Comparison of ENCODE assay signal across 8 cellular contexts in the genomic region with DNA sequence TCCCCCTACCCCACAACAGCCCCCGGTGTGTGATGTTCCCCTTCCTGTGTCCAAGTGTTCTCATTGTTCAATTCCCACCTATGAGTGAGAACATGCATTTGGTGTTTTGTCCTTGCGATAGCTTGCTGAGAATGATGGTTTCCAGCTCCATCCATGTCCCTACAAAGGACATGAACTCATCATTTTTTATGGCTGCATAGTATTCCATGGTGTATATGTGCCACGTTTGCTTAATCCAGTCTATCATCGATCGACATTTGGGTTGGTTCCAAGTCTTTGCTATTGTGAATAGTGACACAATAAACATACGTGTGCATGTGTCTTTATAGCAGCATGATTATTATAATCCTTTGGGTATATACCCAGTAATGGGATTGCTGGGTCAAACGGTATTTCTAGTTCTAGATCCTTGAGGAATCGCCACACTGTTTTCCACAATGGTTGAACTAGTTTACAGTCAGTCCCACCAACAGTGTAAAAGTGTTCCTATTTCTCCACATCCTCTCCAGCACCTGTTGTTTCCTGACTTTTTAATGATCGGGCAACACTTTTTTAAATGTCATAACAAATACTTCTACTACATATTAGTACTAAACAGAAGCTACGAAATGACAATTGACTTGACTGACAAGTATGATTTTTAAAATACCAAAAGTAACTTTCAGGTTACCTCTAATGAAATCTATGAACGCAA. TPM values are rescaled to one million over a fixed set of nuclear protein-coding genes. Genes with fewer than 3 reads are reported as not detected.
DNase-seq lines count a peak whose midpoint lies in the region; ATAC-seq, FAIRE-seq and TF ChIP-seq lines count a peak whose summit lies in the region.
"Not testable (repeated sequence)": the region's sequence is repeated elsewhere in the genome, so short reads cannot be mapped to it uniquely, and the experiment has no call there.

No MANE protein-coding gene starts in this region.

- FAIRE-seq in K562 (lab: Jason Lieb, UNC); endothelial cell of umbilical vein (lab: Jason Lieb, UNC): not testable (repeated sequence)

- dilution Hi-C loops in endothelial cell of umbilical vein (cut with MboI; ENCODE audit: extremely low pct_ligation_motif_present, low sequenced_read_pairs), result not testable (repeated sequence)

- H3K36me3 Mint-ChIP-seq in activated T-cell treated with anti-CD3 and anti-CD28 coated beads, Interleukin-2, amount 50 U/mL, for 24 hours (ENCODE audit: low read depth), result peaks cover 65% of the 10 kb centered on the region
- peaks cover 3 to 24% (median 7%) of the 10 kb centered on the region in 3 donors for H3K36me3 Mint-ChIP-seq in immature natural killer cell
- H3K36me3 Mint-ChIP-seq in neural crest cell (ENCODE audit: low read depth), result peaks cover 25% of the 10 kb centered on the region

- H3K36me3 ChIP-seq in DND-41 (ENCODE audit: insufficient read depth, low read length) (peaks cover 42% of the 10 kb centered on the region), SU-DHL-6 (ENCODE audit: low read length) (peaks cover 19% of the 10 kb centered on the region; the same call in 1 of the 2 replicates), K562 (ENCODE audit: control insufficient read depth, insufficient read depth, low read length) (peaks cover 36% of the 10 kb centered on the region), subcutaneous abdominal adipose tissue (ENCODE audit: control insufficient read depth in 5 of 5, insufficient read depth in 5 of 5, low read length in 5 of 5) (peaks cover 3 to 14% (median 3%) of the 10 kb centered on the region in 5 donors)
- H3K36me3 ChIP-seq in endothelial cell of umbilical vein (ENCODE audit: control insufficient read depth in 2 of 2, extremely low read depth in 1 of 2, insufficient read depth in 2 of 2, low read length in 2 of 2), result not testable (repeated sequence)

- H2AFZ ChIP-seq in DND-41 (ENCODE audit: low read depth, low read length); SU-DHL-6 (ENCODE audit: low read depth, low read length, severe bottlenecking); K562 (ENCODE audit: low read depth, low read length); endothelial cell of umbilical vein (ENCODE audit: low read depth, low read length): not testable (repeated sequence)

- not testable (repeated sequence) for H3K27ac ChIP-seq in DND-41 (ENCODE audit: low read length); SU-DHL-6 (ENCODE audit: low read depth, low read length); K562 (ENCODE audit: extremely low read depth, low read depth, low read length); endothelial cell of umbilical vein (ENCODE audit: insufficient read depth, low read depth, low read length)
- peak overlapping the region; percentile 99 for H3K27ac ChIP-seq in subcutaneous abdominal adipose tissue (ENCODE audit: low read depth, low read length)

- H3K79me2 ChIP-seq in DND-41 (ENCODE audit: insufficient read depth, low read length) (peaks cover 82% of the 10 kb centered on the region), SU-DHL-6 (ENCODE audit: insufficient read depth, low read length) (peaks cover 76% of the 10 kb centered on the region), K562 (ENCODE audit: control insufficient read depth, insufficient read depth, low read length) (peaks cover 69% of the 10 kb centered on the region), endothelial cell of umbilical vein (ENCODE audit: control insufficient read depth, insufficient read depth, low read length) (peaks cover 72% of the 10 kb centered on the region)

- H3K9ac ChIP-seq in DND-41 (ENCODE audit: low read depth, low read length); SU-DHL-6 (ENCODE audit: low read length); K562 (ENCODE audit: insufficient read depth in 1 of 2, low read depth in 2 of 2, low read length in 2 of 2); endothelial cell of umbilical vein (replicated peaks; ENCODE audit: extremely low read depth, insufficient read depth, low read length); subcutaneous abdominal adipose tissue (ENCODE audit: low read length in 5 of 5): not testable (repeated sequence)

- WGBS in K562 (ENCODE audit: insufficient coverage, low coverage, missing lambda C conversion rate), result 94% methylated on average over 9 of the region's 11 CpGs

- CTCF ChIA-PET in K562 (lab: Yijun Ruan, JAX; ENCODE audit: low intra/inter-chr PET ratio), result interaction anchor here (0.5 kb wide), 1 partner anchor 10 kb away, joined by 3 read pairs; no protein-coding TSS in a partner anchor
- CTCF ChIA-PET in endothelial cell of umbilical vein (lab: Charles Lee), result not testable (repeated sequence)

- TF ChIP-seq RAD21 in K562 (CRISPR knock-in tag; conservative IDR thresholded peaks at IDR 0.05 in 1 of 2, IDR thresholded peaks at IDR 0.05 in 1 of 2), result not testable (repeated sequence)

- H3K27me3 Mint-ChIP-seq in activated T-cell treated with anti-CD3 and anti-CD28 coated beads, Interleukin-2, amount 50 U/mL, for 24 hours; neural crest cell (ENCODE audit: low read depth): not testable (repeated sequence)
- peaks cover 14 to 16% (median 15%) of the 10 kb centered on the region in 3 donors for H3K27me3 Mint-ChIP-seq in immature natural killer cell (ENCODE audit: low read depth in 3 of 3)

- not testable (repeated sequence) for H3K27ac Mint-ChIP-seq in activated T-cell treated with anti-CD3 and anti-CD28 coated beads, Interleukin-2, amount 50 U/mL, for 24 hours; neural crest cell (ENCODE audit: unreplicated experiment)
- H3K27ac Mint-ChIP-seq in immature natural killer cell, result peak overlapping the region in 5 of 6 donors; percentile 5 to 61 (median 17)

- BruUV-seq in K562 (replicated peaks; lab: Mats Ljungman, UMichigan); endothelial cell of umbilical vein (replicated peaks; lab: Mats Ljungman, UMichigan): not testable (repeated sequence)

- TF ChIP-seq CTCF in DND-41 (IDR thresholded peaks at IDR 0.05; ENCODE audit: borderline replicate concordance, extremely low read depth, low read length, poor library complexity, severe bottlenecking); SU-DHL-6 (IDR thresholded peaks at IDR 0.05; ENCODE audit: insufficient read depth, low read length, poor library complexity, severe bottlenecking); K562 (IDR thresholded peaks at IDR 0.05 in 2 of 3, conservative IDR thresholded peaks at IDR 0.05 in 1 of 3; ENCODE audit: insufficient read depth in 2 of 3, low read depth in 1 of 3, low read length in 3 of 3); endothelial cell of umbilical vein (IDR thresholded peaks at IDR 0.05; ENCODE audit: extremely low read depth in 1 of 2, insufficient read depth in 1 of 2, low read depth in 1 of 2, low read length in 2 of 2); neural crest cell (conservative IDR thresholded peaks at IDR 0.05): not testable (repeated sequence)

- not testable (repeated sequence) for TF ChIP-seq EP300 in K562 (IDR thresholded peaks at IDR 0.05; ENCODE audit: low read length)

- not testable (repeated sequence) for H3K4me3 ChIP-seq in DND-41 (ENCODE audit: low read depth in 1 of 2, low read length in 2 of 2); SU-DHL-6 (ENCODE audit: insufficient read depth, low read length, poor library complexity, severe bottlenecking); K562; endothelial cell of umbilical vein (replicated peaks in 1 of 3; ENCODE audit: insufficient read depth in 1 of 3, low read depth in 1 of 3, low read length in 3 of 3); subcutaneous abdominal adipose tissue (ENCODE audit: low read depth in 1 of 5, low read length in 5 of 5)

- peaks cover 23% of the 10 kb centered on the region; the same call in 1 of the 2 replicates for H4K20me1 ChIP-seq in DND-41 (ENCODE audit: insufficient read depth, low read length)
- H4K20me1 ChIP-seq in SU-DHL-6 (ENCODE audit: low read depth, low read length); K562 (replicated peaks; ENCODE audit: control insufficient read depth, insufficient read depth, low read length); endothelial cell of umbilical vein (replicated peaks; ENCODE audit: control insufficient read depth, extremely low read depth, insufficient read depth, low read length): not testable (repeated sequence)

- H3K9me3 Mint-ChIP-seq in activated T-cell treated with anti-CD3 and anti-CD28 coated beads, Interleukin-2, amount 50 U/mL, for 24 hours; immature natural killer cell; neural crest cell: not testable (repeated sequence)

- peaks cover 60% of the 10 kb centered on the region for H3K4me1 Mint-ChIP-seq in activated T-cell treated with anti-CD3 and anti-CD28 coated beads, Interleukin-2, amount 50 U/mL, for 24 hours (ENCODE audit: low read depth)
- H3K4me1 Mint-ChIP-seq in immature natural killer cell (peaks cover 54 to 76% of the 10 kb centered on the region in 2 donors), neural crest cell (peaks cover 36% of the 10 kb centered on the region)

- intact Hi-C loops in K562 (cut with micrococcal nuclease), result not testable (repeated sequence)
- intact Hi-C loops in endothelial cell of umbilical vein (cut with micrococcal nuclease), result loop anchor here (2.0 kb wide), 2 partner anchors 123 to 217 kb away; a partner anchor contains a TSS

- POLR2A ChIA-PET in K562 (lab: Yijun Ruan, JAX); endothelial cell of umbilical vein (lab: Charles Lee): not testable (repeated sequence)

- not testable (repeated sequence) for H3K9me1 ChIP-seq in K562 (ENCODE audit: control insufficient read depth, insufficient read depth, low read length); endothelial cell of umbilical vein (replicated peaks; ENCODE audit: control insufficient read depth, extremely low read depth, insufficient read depth, low read length)

- H3K27me3 ChIP-seq in DND-41 (ENCODE audit: insufficient read depth, low read length, poor library complexity); SU-DHL-6 (ENCODE audit: low read length); K562 (ENCODE audit: control insufficient read depth in 2 of 2, insufficient read depth in 2 of 2, low read length in 2 of 2); endothelial cell of umbilical vein (ENCODE audit: control insufficient read depth in 2 of 2, insufficient read depth in 2 of 2, low read length in 2 of 2); subcutaneous abdominal adipose tissue (ENCODE audit: control insufficient read depth in 5 of 5, insufficient read depth in 4 of 5, low read length in 5 of 5): not testable (repeated sequence)

- H3K4me3 Mint-ChIP-seq in activated T-cell treated with anti-CD3 and anti-CD28 coated beads, Interleukin-2, amount 50 U/mL, for 24 hours, result peak overlapping the region; percentile 12
- H3K4me3 Mint-ChIP-seq in immature natural killer cell (peak overlapping the region in 1 of 5 donors; percentile 3), neural crest cell (peak overlapping the region; percentile 41)

- H3F3A ChIP-seq in SU-DHL-6 (ENCODE audit: insufficient read depth), result peaks cover 21% of the 10 kb centered on the region

- H3K4me1 ChIP-seq in DND-41 (ENCODE audit: insufficient read depth, low read length), result peaks cover 26% of the 10 kb centered on the region
- peaks cover 12 to 16% of the 10 kb centered on the region in 2 experiments; a peak in 4 of 5 replicates for H3K4me1 ChIP-seq in K562 (replicated peaks in 1 of 2; ENCODE audit: control insufficient read depth in 2 of 2, insufficient read depth in 2 of 2, low read length in 2 of 2)
- peaks cover 29% of the 10 kb centered on the region for H3K4me1 ChIP-seq in endothelial cell of umbilical vein (ENCODE audit: control insufficient read depth, extremely low read depth, insufficient read depth, low read length)
- peaks cover 1 to 41% (median 34%) of the 10 kb centered on the region in 5 donors for H3K4me1 ChIP-seq in subcutaneous abdominal adipose tissue (ENCODE audit: control insufficient read depth in 5 of 5, insufficient read depth in 5 of 5, low read length in 5 of 5)

- not testable (repeated sequence) for H3K9me3 ChIP-seq in DND-41 (ENCODE audit: insufficient read depth, low read length, severe bottlenecking); SU-DHL-6 (ENCODE audit: insufficient read depth, low read length); K562 (replicated peaks; ENCODE audit: control insufficient read depth, insufficient read depth, low read depth, low read length); endothelial cell of umbilical vein (replicated peaks; ENCODE audit: control insufficient read depth, insufficient read depth, low read length); subcutaneous abdominal adipose tissue (ENCODE audit: control insufficient read depth in 5 of 5, low read length in 5 of 5)

- TF ChIP-seq POLR2A in K562 (conservative IDR thresholded peaks at IDR 0.05); endothelial cell of umbilical vein (IDR thresholded peaks at IDR 0.05; ENCODE audit: low read depth, low read length): not testable (repeated sequence)

- DNase-seq in DND-41; activated T-cell treated with anti-CD3 and anti-CD28 coated beads, Interleukin-2, amount 50 U/mL, for 24 hours; K562 (ENCODE audit: extremely low read depth in 1 of 4, low spot score in 3 of 4); endothelial cell of umbilical vein (ENCODE audit: low read depth, low spot score); immature natural killer cell; neural crest cell (ENCODE audit: low read depth, low spot score): not testable (repeated sequence)

- H3K9me2 ChIP-seq in SU-DHL-6 (replicated peaks; ENCODE audit: insufficient read depth, low read length), result not testable (repeated sequence)

- in situ Hi-C loops in K562 (cut with MboI), result not testable (repeated sequence)

- H3K4me2 ChIP-seq in DND-41 (ENCODE audit: insufficient read depth, low read length) (peak overlapping the region; percentile 65; the same call in 1 of the 2 replicates), SU-DHL-6 (ENCODE audit: low read depth, low read length, poor library complexity, severe bottlenecking) (peak overlapping the region; percentile 99), endothelial cell of umbilical vein (ENCODE audit: insufficient read depth, low read length) (peak overlapping the region; percentile 99)
- H3K4me2 ChIP-seq in K562 (ENCODE audit: insufficient read depth, low read length), result not testable (repeated sequence)

- not testable (repeated sequence) for ATAC-seq in DND-41 (ENCODE audit: insufficient read depth, low read depth); K562

RNA-seq across cellular contexts. Expression of a gene that starts 3.5 kb away (rescaled TPM):
- total RNA-seq in K562 (2011; cell fraction: chromatin; rRNA removed; ENCODE audit: low replicate concordance), result 177 and 415 TPM in 2 replicates
- total RNA-seq in K562 (2011; cell fraction: nucleolus; rRNA removed), result 74.5 and 93.7 TPM in 2 replicates
- total RNA-seq in K562 (2011; cell fraction: nucleoplasm; rRNA removed), result 146 and 178 TPM in 2 replicates
- total RNA-seq in K562 (2014; rRNA removed) (78.1 and 78.8 TPM in 2 replicates), K562 (2014; rRNA removed; fragmentation: Illumina TruSeq; extraction: Trizol) (111 and 118 TPM in 2 replicates), K562 (2015; rRNA removed; fragmentation: Illumina TruSeq; extraction: Trizol) (101 and 107 TPM in 2 replicates), K562 (2021) (90.4 and 90.9 TPM in 2 replicates), endothelial cell of umbilical vein (173 and 181 TPM in 2 replicates), neural crest cell (152 and 166 TPM in 2 replicates)
- polyA plus RNA-seq in K562 (2011; rRNA removed) (91.9 and 96.3 TPM in 2 replicates), K562 (2014; fragmentation: Illumina TruSeq; extraction: Trizol) (56.5 and 62.8 TPM in 2 replicates), K562 (2014; fragmentation: Nextera tagmentation; extraction: Ambion mirVana) (10 to 100 TPM; 27.9 to 37.2 TPM), K562 (2014; rRNA removed) (47.9 and 48.0 TPM in 2 replicates), endothelial cell of umbilical vein (57.9 and 67.9 TPM in 2 replicates), immature natural killer cell (10 to 100 TPM; 10.6 to 36.1 (median 22.2) TPM)
- polyA plus RNA-seq in K562 (2011; cell fraction: cytosol; rRNA removed), result 33.4 and 48.7 TPM in 2 replicates
- 139 and 144 TPM in 2 replicates for polyA plus RNA-seq in K562 (2011; cell fraction: nucleus; rRNA removed)
- polyA plus RNA-seq in K562 (2012), result 50.0 and 52.2 TPM in 2 replicates
- polyA minus RNA-seq in K562 (2011; rRNA and poly(A)+ RNA removed), result 333 and 390 TPM in 2 replicates
- 93.5 and 122 TPM in 2 replicates for polyA minus RNA-seq in K562 (2011; cell fraction: cytosol; rRNA and poly(A)+ RNA removed)
- 108 and 146 TPM in 2 replicates for polyA minus RNA-seq in K562 (2011; cell fraction: nucleus; rRNA and poly(A)+ RNA removed)
- 63.2 and 68.4 TPM in 2 replicates for polyA plus RNA-seq in endothelial cell of umbilical vein (2011; cell fraction: cytosol; rRNA removed)
- polyA plus RNA-seq in endothelial cell of umbilical vein (2011; cell fraction: nucleus; rRNA removed), result 204 and 228 TPM in 2 replicates
- polyA plus RNA-seq in endothelial cell of umbilical vein (2012), result 92.7 and 124 TPM in 2 replicates
- polyA minus RNA-seq in endothelial cell of umbilical vein, result 369 and 421 TPM in 2 replicates
- 126 TPM for polyA minus RNA-seq in endothelial cell of umbilical vein (2011; cell fraction: cytosol; rRNA and poly(A)+ RNA removed)
- 236 and 340 TPM in 2 replicates for polyA minus RNA-seq in endothelial cell of umbilical vein (2011; cell fraction: nucleus; rRNA and poly(A)+ RNA removed)
